12 cellular contexts compared by ENCODE assay signal in genomic region chr3:105448338-105448982, GRCh38.
A peak's percentile ranks its signal among the peaks of the same experiment; 100 is the strongest.
DNase-seq lines count a peak whose midpoint lies in the region; ATAC-seq, FAIRE-seq and TF ChIP-seq lines count a peak whose summit lies in the region.
"Had no signal": no experiment of that assay in that cellular context is flagged by ENCODE, and none has a peak within 500 bp of the region (broad histone marks: within the 10 kb centered on the region; RNA-seq: fewer than 3 reads in every experiment).

No MANE protein-coding gene starts in this region.

- no peaks in the 10 kb centered on the region for H4K20me1 ChIP-seq in GM23338 (replicated peaks; ENCODE audit: insufficient read depth)
- peaks cover 16% of the 10 kb centered on the region for H4K20me1 ChIP-seq in astrocyte (ENCODE audit: insufficient read depth, low read length)

- H3K27ac ChIP-seq in GM23338 (ENCODE audit: low read depth): no peak overlapping the region
- H3K27ac ChIP-seq in astrocyte (ENCODE audit: low read depth, low read length): no peak overlapping the region
- H3K27ac ChIP-seq in trophoblast cell (ENCODE audit: low read depth, low read length): no peak overlapping the region

- H3K79me2 ChIP-seq in GM23338 (replicated peaks; ENCODE audit: insufficient read depth) (0 out of 2 replicates have a peak, but pooled peaks cover 3% of the 10 kb centered on the region), astrocyte (ENCODE audit: insufficient read depth, low read length) (peaks cover 75% of the 10 kb centered on the region), trophoblast cell (ENCODE audit: control insufficient read depth, insufficient read depth, low read length, poor library complexity) (no peaks in the 10 kb centered on the region)

- H4K8ac ChIP-seq in trophoblast cell (ENCODE audit: low read depth, low read length): no peak overlapping the region

- no peak overlapping the region for H3K4ac ChIP-seq in trophoblast cell (ENCODE audit: low read depth, low read length)

- no peak overlapping the region for H2BK12ac ChIP-seq in trophoblast cell (ENCODE audit: low read length)

- no peaks in the 10 kb centered on the region; the same call in 2 of the 3 replicates for H3K9me3 Mint-ChIP-seq in GM23338
- H3K9me3 Mint-ChIP-seq in astrocyte (ENCODE audit: unreplicated experiment): no peaks in the 10 kb centered on the region
- H3K9me3 Mint-ChIP-seq: activated naive CD8-positive, alpha-beta T cell treated with anti-CD3 and anti-CD28 coated beads, Interleukin-2, amount 50 U/mL, for 24 hours had no signal

- H3K36me3 ChIP-seq in GM23338 (ENCODE audit: insufficient read depth): no peaks in the 10 kb centered on the region
- no peaks in the 10 kb centered on the region for H3K36me3 ChIP-seq in astrocyte (ENCODE audit: insufficient read depth, low read length)
- H3K36me3 ChIP-seq in trophoblast cell (ENCODE audit: control insufficient read depth in 1 of 2, insufficient read depth in 2 of 2, low read length in 2 of 2): no peaks in the 10 kb centered on the region

- H2AFZ ChIP-seq in GM23338 (no peak overlapping the region), astrocyte (ENCODE audit: low read depth, low read length) (no peak overlapping the region), trophoblast cell (ENCODE audit: insufficient read depth, low read length, poor library complexity) (no peak overlapping the region)

- H3K4me1 Mint-ChIP-seq in GM23338 (peaks cover 12% of the 10 kb centered on the region; the same call in 2 of the 3 replicates), astrocyte (ENCODE audit: low read depth, unreplicated experiment) (peaks cover 15% of the 10 kb centered on the region)
- H3K4me1 Mint-ChIP-seq: activated naive CD8-positive, alpha-beta T cell treated with anti-CD3 and anti-CD28 coated beads, Interleukin-2, amount 50 U/mL, for 24 hours had no signal

- no peak overlapping the region for H4K91ac ChIP-seq in trophoblast cell (ENCODE audit: low read depth, low read length)

- H3K4me3 ChIP-seq in GM23338: no peak overlapping the region
- H3K4me3 ChIP-seq in astrocyte (ENCODE audit: insufficient read depth, low read depth, low read length): no peak overlapping the region
- H3K4me3 ChIP-seq in trophoblast cell (ENCODE audit: low read depth, low read length): no peak overlapping the region
- H3K4me3 ChIP-seq: mucosa of descending colon had no signal

- H3K18ac ChIP-seq in trophoblast cell (ENCODE audit: low read length): no peak overlapping the region

- 0 out of 2 replicates have a peak overlapping the region, but pooled peaks have one; percentile 29 for H3K4me2 ChIP-seq in GM23338
- no peak overlapping the region for H3K4me2 ChIP-seq in astrocyte (ENCODE audit: low read length)
- peak overlapping the region; percentile 9 for H3K4me2 ChIP-seq in trophoblast cell (ENCODE audit: low read length)

- H3K23ac ChIP-seq in trophoblast cell (ENCODE audit: low read length): no peak overlapping the region

- H3K36me3 Mint-ChIP-seq in GM23338 (ENCODE audit: low read depth) (0 out of 3 replicates have a peak, but pooled peaks cover 5% of the 10 kb centered on the region), astrocyte (ENCODE audit: low read depth, unreplicated experiment) (peaks cover 6% of the 10 kb centered on the region)

- peaks cover 3% of the 10 kb centered on the region; the same call in 1 of the 2 replicates for H3K9me2 ChIP-seq in GM23338 (ENCODE audit: insufficient read depth)

- no peak overlapping the region for H3K4me3 Mint-ChIP-seq in GM23338
- no peak overlapping the region for H3K4me3 Mint-ChIP-seq in astrocyte (ENCODE audit: unreplicated experiment)
- H3K4me3 Mint-ChIP-seq: activated naive CD8-positive, alpha-beta T cell treated with anti-CD3 and anti-CD28 coated beads, Interleukin-2, amount 50 U/mL, for 24 hours had no signal

- H3K9me3 ChIP-seq in astrocyte (ENCODE audit: insufficient read depth, low read depth, low read length) (no peaks in the 10 kb centered on the region), trophoblast cell (ENCODE audit: insufficient read depth, low read depth, low read length) (no peaks in the 10 kb centered on the region)
- H3K9me3 ChIP-seq: mucosa of descending colon had no signal

- H2BK5ac ChIP-seq in trophoblast cell (ENCODE audit: low read depth, low read length, poor library complexity): no peak overlapping the region

- no peak overlapping the region for H3K14ac ChIP-seq in trophoblast cell (ENCODE audit: low read length)

- H2AK5ac ChIP-seq in trophoblast cell (ENCODE audit: low read length): no peak overlapping the region

- H3K27me3 Mint-ChIP-seq in GM23338 (ENCODE audit: insufficient read depth, low read depth, poor library complexity) (peaks cover 2% of the 10 kb centered on the region), astrocyte (ENCODE audit: low read depth, unreplicated experiment) (no peaks in the 10 kb centered on the region)
- H3K27me3 Mint-ChIP-seq: activated naive CD8-positive, alpha-beta T cell treated with anti-CD3 and anti-CD28 coated beads, Interleukin-2, amount 50 U/mL, for 24 hours had no signal

- H4K12ac ChIP-seq in trophoblast cell (ENCODE audit: low read depth, low read length): no peak overlapping the region

- H2BK120ac ChIP-seq in trophoblast cell (ENCODE audit: insufficient read depth, low read length, poor library complexity): no peak overlapping the region

- no peak overlapping the region for H3K9ac ChIP-seq in astrocyte (ENCODE audit: low read length)
- H3K9ac ChIP-seq in trophoblast cell (ENCODE audit: low read length): no peak overlapping the region

- no peaks in the 10 kb centered on the region for H3F3A ChIP-seq in GM23338 (replicated peaks; ENCODE audit: low read depth)

- no peaks in the 10 kb centered on the region for H3K79me1 ChIP-seq in trophoblast cell (ENCODE audit: low read length)

- TF ChIP-seq CTCF in GM23338 (conservative IDR thresholded peaks at IDR 0.05; ENCODE audit: low read depth in 2 of 2) (no peak), astrocyte (IDR thresholded peaks at IDR 0.05; ENCODE audit: insufficient read depth, low read depth, low read length) (no peak)

- no peaks in the 10 kb centered on the region for H3K27me3 ChIP-seq in GM23338 (ENCODE audit: insufficient read depth)
- no peaks in the 10 kb centered on the region for H3K27me3 ChIP-seq in astrocyte (ENCODE audit: insufficient read depth, low read length)
- no peaks in the 10 kb centered on the region for H3K27me3 ChIP-seq in trophoblast cell (ENCODE audit: insufficient read depth, low read length)

- DNase-seq in GM23338 (ENCODE audit: low spot score) (peak; percentile 28), astrocyte (ENCODE audit: low read depth) (peak; percentile 41), hypothalamus (lab: John Stamatoyannopoulos, UW) (peak in 46 of 51 donors; percentile 2 to 93 (median 66)), trophoblast cell (no peak), mesenteric fat pad (ENCODE audit: low spot score) (no peak), SHP77 treated with DMSO at 0.1 percent for 48 hours (lab: John Stamatoyannopoulos, UW) (no peak)
- DNase-seq: activated CD8-positive, alpha-beta memory T cell treated with anti-CD3 and anti-CD28 coated beads, Interleukin-2, amount 50 U/mL, for 4 hours; activated naive CD8-positive, alpha-beta T cell treated with anti-CD3 and anti-CD28 coated beads, Interleukin-2, amount 50 U/mL, for 24 hours; mucosa of descending colon; NCI-H345 had no signal

- WGBS in trophoblast cell (ENCODE audit: extremely low coverage, insufficient coverage, insufficient read length): no CpG with 5 or more reads among the region's 4 CpGs

- H3K4me1 ChIP-seq in GM23338 (ENCODE audit: insufficient read depth) (peaks cover 14% of the 10 kb centered on the region), astrocyte (ENCODE audit: insufficient read depth, low read length) (peaks cover 8% of the 10 kb centered on the region), trophoblast cell (ENCODE audit: control insufficient read depth in 1 of 2, insufficient read depth in 2 of 2, low read length in 2 of 2) (peaks cover 0 to 5% of the 10 kb centered on the region in 2 experiments)

- no peak for FAIRE-seq in astrocyte (lab: Jason Lieb, UNC)

- peak overlapping the region; percentile 33 for H3K27ac Mint-ChIP-seq in GM23338
- peak overlapping the region; percentile 28 for H3K27ac Mint-ChIP-seq in astrocyte (ENCODE audit: unreplicated experiment)
- H3K27ac Mint-ChIP-seq: activated naive CD8-positive, alpha-beta T cell treated with anti-CD3 and anti-CD28 coated beads, Interleukin-2, amount 50 U/mL, for 24 hours had no signal

- ATAC-seq in GM23338: peak; percentile 34; the same call in 1 of the 3 replicates
- no peak for ATAC-seq in HG02970 (IDR thresholded peaks at IDR 0.05; ENCODE audit: low FRiP score, unreplicated experiment)
- no peak for ATAC-seq in GM21526 (IDR thresholded peaks at IDR 0.05; ENCODE audit: low FRiP score, unreplicated experiment)
- ATAC-seq: activated naive CD8-positive, alpha-beta T cell treated with anti-CD3 and anti-CD28 coated beads, Interleukin-2, amount 50 U/mL, for 24 hours; mucosa of descending colon had no signal

TF ChIP-seq in GM23338, 12 proteins besides CTCF, POLR2A, EP300 and RAD21:
- TF ChIP-seq ZNF114 (CRISPR knock-in tag; IDR thresholded peaks at IDR 0.05): no peak
- TF ChIP-seq EZH2phosphoT487 (IDR thresholded peaks at IDR 0.05; ENCODE audit: unreplicated experiment): no peak
- TF ChIP-seq ZNF331 (CRISPR knock-in tag; IDR thresholded peaks at IDR 0.05; ENCODE audit: low read depth): no peak
- TF ChIP-seq NANOG (IDR thresholded peaks at IDR 0.05; ENCODE audit: borderline replicate concordance): no peak

Comparison
In these comparisons a context has a peak if more than half of its experiments do, and no peak if none do; other contexts are left out.
1. DNase-seq: peak in GM23338 (single experiment), astrocyte (single experiment) and hypothalamus (46 of 51); none in trophoblast cell (0 of 2), mesenteric fat pad (single experiment) and SHP77 treated with DMSO at 0.1 percent for 48 hours (single experiment).